ENCODE assay signal across 16 cellular contexts in the genomic region with DNA sequence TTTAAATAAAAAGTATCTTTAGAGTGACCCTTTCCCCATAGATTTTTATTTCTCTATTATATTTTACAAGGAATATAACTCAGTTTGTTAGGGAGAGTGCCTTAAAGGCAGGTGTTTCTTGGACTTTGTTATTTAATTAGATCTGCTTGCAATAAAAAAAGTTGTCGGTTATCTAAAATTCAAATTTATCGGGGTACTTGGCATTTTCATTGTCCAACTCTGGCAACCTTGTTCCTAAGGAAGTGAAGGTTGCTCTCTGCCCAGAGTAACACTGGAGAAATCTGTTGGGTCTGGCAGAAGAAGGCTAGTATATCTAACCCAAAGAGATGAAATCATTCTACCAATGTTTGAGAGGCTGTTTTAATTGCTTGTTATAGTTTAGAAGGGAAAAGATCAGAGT. TPM values are rescaled to one million over a fixed set of nuclear protein-coding genes. Genes with fewer than 3 reads are reported as not detected.
DNase-seq lines count a peak whose midpoint lies in the region; ATAC-seq, FAIRE-seq and TF ChIP-seq lines count a peak whose summit lies in the region.
"Had no signal": no experiment of that assay in that cellular context is flagged by ENCODE, and none has a peak within 500 bp of the region (broad histone marks: within the 10 kb centered on the region; RNA-seq: fewer than 3 reads in every experiment).

No MANE protein-coding gene starts in this region.

- H3K4me1 Mint-ChIP-seq in Calu3 (ENCODE audit: low read depth, unreplicated experiment): peaks cover 8% of the 10 kb centered on the region
- no peaks in the 10 kb centered on the region for H3K4me1 Mint-ChIP-seq in activated naive CD4-positive, alpha-beta T cell treated with anti-CD3 and anti-CD28 coated beads, Interleukin-2, amount 10 ng/mL, durations not matched to agents 7 days and 5 days
- H3K4me1 Mint-ChIP-seq: CD4-positive, CD25-positive, alpha-beta regulatory T cell had no signal

- peak overlapping the region; percentile 17; the same call in 1 of the 2 replicates for H3K27ac ChIP-seq in HUES64 (ENCODE audit: low read depth, low read length)
- no peak overlapping the region for H3K27ac ChIP-seq in small intestine (ENCODE audit: low read depth in 1 of 2, low read length in 1 of 2)
- H3K27ac ChIP-seq: 22Rv1, BLaER1 had no signal

- H3K27me3 Mint-ChIP-seq in Calu3 (ENCODE audit: unreplicated experiment): no peaks in the 10 kb centered on the region
- no peaks in the 10 kb centered on the region for H3K27me3 Mint-ChIP-seq in activated naive CD4-positive, alpha-beta T cell treated with anti-CD3 and anti-CD28 coated beads, Interleukin-2, amount 10 ng/mL, durations not matched to agents 7 days and 5 days

- no peak for DNase-seq in Calu3
- DNase-seq in left colon: no peak
- DNase-seq in small intestine: peak; percentile 67
- DNase-seq in activated naive CD4-positive, alpha-beta T cell treated with anti-CD3 and anti-CD28 coated beads, Interleukin-2, amount 10 ng/mL, durations not matched to agents 7 days and 5 days: no peak
- DNase-seq in activated effector memory CD4-positive, alpha-beta T cell treated with anti-CD3 and anti-CD28 coated beads, Interleukin-2, amount 50 U/mL, for 16 hours: no peak
- DNase-seq in C1 segment of cervical spinal cord (lab: John Stamatoyannopoulos, UW): no peak
- DNase-seq: AML-193; CD4-positive, CD25-positive, alpha-beta regulatory T cell; DMS 273 treated with DMSO at 0.1 percent for 48 hours had no signal

- peaks cover 15% of the 10 kb centered on the region for H3K4me1 ChIP-seq in HUES64 (ENCODE audit: insufficient read depth, low read length)
- H3K4me1 ChIP-seq in small intestine (ENCODE audit: control insufficient read depth in 2 of 2, insufficient read depth in 1 of 2, low read depth in 1 of 2, low read length in 1 of 2): no peaks in the 10 kb centered on the region
- H3K4me1 ChIP-seq: BLaER1 had no signal

- peaks cover 41% of the 10 kb centered on the region for H3K36me3 ChIP-seq in HUES64 (ENCODE audit: insufficient read depth, low read length)
- H3K36me3 ChIP-seq in small intestine (ENCODE audit: control insufficient read depth in 2 of 2, insufficient read depth in 2 of 2, low read length in 2 of 2): peaks cover 0 to 6% of the 10 kb centered on the region in 2 donors

- peak; percentile 56 for ATAC-seq in left colon

- H3K9ac ChIP-seq in HUES64 (ENCODE audit: low read depth, low read length): no peak overlapping the region
- H3K9ac ChIP-seq: BLaER1 had no signal

- intact Hi-C loops in Calu3 (cut with micrococcal nuclease; ENCODE audit: unreplicated experiment): no loop called here
- intact Hi-C loops in left colon (cut with DNase I, micrococcal nuclease): no loop called here

- 98% methylated on average over 2 of the region's 2 CpGs for WGBS in HUES64
- 16 to 72% (median 36%) methylated on average over 2 of the region's 2 CpGs for WGBS in small intestine, 3 donors

- no peak for FAIRE-seq in small intestine (lab: Jason Lieb, UNC)
- FAIRE-seq: H54, K562 had no signal

- H3K36me3 Mint-ChIP-seq in Calu3 (ENCODE audit: insufficient read depth, unreplicated experiment): peaks cover 17% of the 10 kb centered on the region
- H3K36me3 Mint-ChIP-seq in activated naive CD4-positive, alpha-beta T cell treated with anti-CD3 and anti-CD28 coated beads, Interleukin-2, amount 10 ng/mL, durations not matched to agents 7 days and 5 days: no peaks in the 10 kb centered on the region
- H3K36me3 Mint-ChIP-seq: CD4-positive, CD25-positive, alpha-beta regulatory T cell had no signal

- H3K9me3 ChIP-seq in HUES64 (ENCODE audit: insufficient read depth, low read depth, low read length) (no peaks in the 10 kb centered on the region), small intestine (ENCODE audit: control insufficient read depth, low read depth) (no peaks in the 10 kb centered on the region)
- H3K9me3 ChIP-seq: BLaER1 had no signal

- no TSS peak for BruUV-seq in Calu3 (replicated peaks; lab: Mats Ljungman, UMichigan)

- H3K9me3 Mint-ChIP-seq in Calu3 (ENCODE audit: low read depth, unreplicated experiment): no peaks in the 10 kb centered on the region
- H3K9me3 Mint-ChIP-seq in activated naive CD4-positive, alpha-beta T cell treated with anti-CD3 and anti-CD28 coated beads, Interleukin-2, amount 10 ng/mL, durations not matched to agents 7 days and 5 days: no peaks in the 10 kb centered on the region

- no peak overlapping the region for H3K4me3 Mint-ChIP-seq in Calu3 (ENCODE audit: low read depth, unreplicated experiment)
- no peak overlapping the region for H3K4me3 Mint-ChIP-seq in activated naive CD4-positive, alpha-beta T cell treated with anti-CD3 and anti-CD28 coated beads, Interleukin-2, amount 10 ng/mL, durations not matched to agents 7 days and 5 days
- H3K4me3 Mint-ChIP-seq: CD4-positive, CD25-positive, alpha-beta regulatory T cell had no signal

- H3K4me3 ChIP-seq in HUES64 (ENCODE audit: low read length) (no peak overlapping the region), small intestine (ENCODE audit: low read depth in 1 of 2, low read length in 2 of 2) (no peak overlapping the region)
- H3K4me3 ChIP-seq: BLaER1, K562 had no signal

- peak overlapping the region; percentile 2 for H3K27ac Mint-ChIP-seq in Calu3 (ENCODE audit: unreplicated experiment)
- H3K27ac Mint-ChIP-seq in activated naive CD4-positive, alpha-beta T cell treated with anti-CD3 and anti-CD28 coated beads, Interleukin-2, amount 10 ng/mL, durations not matched to agents 7 days and 5 days: no peak overlapping the region
- H3K27ac Mint-ChIP-seq: CD4-positive, CD25-positive, alpha-beta regulatory T cell had no signal

- no peak for TF ChIP-seq CTCF in Calu3 (IDR thresholded peaks at IDR 0.05; ENCODE audit: unreplicated experiment)

- CTCF ChIA-PET in Calu3 (lab: Charles Lee): no interaction called here
- CTCF ChIA-PET in activated naive CD4-positive, alpha-beta T cell treated with anti-CD3 and anti-CD28 coated beads, Interleukin-2, amount 10 ng/mL, durations not matched to agents 7 days and 5 days (lab: Charles Lee): interaction anchor here (1.3 to 2.5 kb wide), 2 partner anchors 15 to 175 kb away, joined by 3 to 12 read pairs; no protein-coding TSS in a partner anchor

- H3K27me3 ChIP-seq in HUES64 (ENCODE audit: insufficient read depth, low read length) (no peaks in the 10 kb centered on the region), small intestine (ENCODE audit: control insufficient read depth in 2 of 2, insufficient read depth in 2 of 2, low read length in 2 of 2) (no peaks in the 10 kb centered on the region)
- H3K27me3 ChIP-seq: BLaER1 had no signal

RNA-seq across cellular contexts. Expression of a gene that starts 42.9 kb away (rescaled TPM):
- 0.87 and 1.7 TPM in 2 replicates for total RNA-seq in Calu3 (2022)
- polyA plus RNA-seq in HUES64 (2013, experiment 1 of 2): 4.2 TPM
- polyA plus RNA-seq in HUES64 (2013, experiment 2 of 2): 8.6 TPM
- total RNA-seq in left colon: 1 to 10 TPM; 1.2 to 1.9 TPM
- polyA plus RNA-seq in small intestine: 1 to 10 TPM in 2 of 3 donors, under 1 TPM in 1; 0.63 to 9.6 (median 2.4) TPM
- total RNA-seq: A673; CD4-positive, CD25-positive, alpha-beta regulatory T cell; Daoy had no signal
- polyA plus RNA-seq: CD4-positive, CD25-positive, alpha-beta regulatory T cell had no signal

RNA-seq across cellular contexts. Expression of a gene that starts 50.8 kb away (rescaled TPM):
- total RNA-seq in Calu3 (2022) (194 and 196 TPM in 2 replicates), left colon (100 to 1,000 TPM; 311 to 330 TPM)
- polyA plus RNA-seq in HUES64 (2013, experiment 1 of 2): 97.7 TPM
- 94.9 TPM for polyA plus RNA-seq in HUES64 (2013, experiment 2 of 2)
- 10 to 100 TPM; 28.6 to 66.9 (median 28.9) TPM for polyA plus RNA-seq in small intestine
- total RNA-seq: A673 had no signal
- polyA plus RNA-seq: CD4-positive, CD25-positive, alpha-beta regulatory T cell had no signal
